ENCODE assay signal across 11 cellular contexts in genomic region chr4:88964450-88964849, GRCh38.
DNase-seq lines count a peak whose midpoint lies in the region; ATAC-seq, FAIRE-seq and TF ChIP-seq lines count a peak whose summit lies in the region.
"Had no signal": no experiment of that assay in that cellular context is flagged by ENCODE, and none has a peak within 500 bp of the region (broad histone marks: within the 10 kb centered on the region; RNA-seq: fewer than 3 reads in every experiment).

No MANE protein-coding gene starts in this region.

- H3K36me3 Mint-ChIP-seq in stimulated activated memory B cell treated with anti-CD40 and anti-IgM and Interleukin-4, amounts not matched to agents 10 μg/mL and 1 μg/mL and 100 μg/mL, for 72 hours = no peaks in the 10 kb centered on the region

- intact Hi-C loops in PC-3 (cut with micrococcal nuclease) = loop anchor here (1.0 to 10.0 kb wide), 3 partner anchors 38 to 260 kb away; no protein-coding TSS in a partner anchor

- H3K4me1 ChIP-seq in PC-3 (ENCODE audit: insufficient read depth, low read length) = peaks cover 49% of the 10 kb centered on the region

- H3K9me3 ChIP-seq in PC-3 (ENCODE audit: low read length) = no peaks in the 10 kb centered on the region

- peaks cover 8% of the 10 kb centered on the region for H3K27me3 Mint-ChIP-seq in stimulated activated memory B cell treated with anti-CD40 and anti-IgM and Interleukin-4, amounts not matched to agents 10 μg/mL and 1 μg/mL and 100 μg/mL, for 72 hours
- H3K27me3 Mint-ChIP-seq: stimulated activated naive CD8-positive, alpha-beta T cell treated with anti-CD3 and anti-CD28 coated beads, Interleukin-15, Interleukin-2, amounts not matched to agents 100 ng/mL and 50 ng/mL, for 24 hours had no signal

- no peak overlapping the region for H3K4me3 ChIP-seq in PC-3 (ENCODE audit: low read length)
- H3K4me3 ChIP-seq: skin epidermis had no signal

- ATAC-seq in GM21619 (IDR thresholded peaks at IDR 0.05; ENCODE audit: unreplicated experiment) = peak; percentile 67
- peak; percentile 68 for ATAC-seq in PC-3
- ATAC-seq in stimulated activated memory B cell treated with anti-CD40 and anti-IgM and Interleukin-4, amounts not matched to agents 10 μg/mL and 1 μg/mL and 100 μg/mL, for 72 hours = no peak

- POLR2A ChIA-PET in PC-3 (lab: Charles Lee; ENCODE audit: unreplicated experiment) = no interaction called here

- no peak overlapping the region for H3K4me3 Mint-ChIP-seq in stimulated activated memory B cell treated with anti-CD40 and anti-IgM and Interleukin-4, amounts not matched to agents 10 μg/mL and 1 μg/mL and 100 μg/mL, for 72 hours
- H3K4me3 Mint-ChIP-seq: stimulated activated naive CD8-positive, alpha-beta T cell treated with anti-CD3 and anti-CD28 coated beads, Interleukin-15, Interleukin-2, amounts not matched to agents 100 ng/mL and 50 ng/mL, for 24 hours had no signal

- H2AFZ ChIP-seq in PC-3 (ENCODE audit: low read length) = no peak overlapping the region

- H3K79me2 ChIP-seq in PC-3 (ENCODE audit: low read length) = no peaks in the 10 kb centered on the region

- CTCF ChIA-PET in PC-3 (lab: Charles Lee) = no interaction called here

- no peaks in the 10 kb centered on the region for H3K9me2 ChIP-seq in PC-3 (replicated peaks; ENCODE audit: low read length)

- peak overlapping the region; percentile 45 for H3K4me2 ChIP-seq in PC-3 (ENCODE audit: low read length)

- H3K27me3 ChIP-seq in PC-3 (ENCODE audit: low read length) = no peaks in the 10 kb centered on the region

- peak overlapping the region; percentile 90 for H3K27ac ChIP-seq in PC-3 (ENCODE audit: low read length)

- H4K20me1 ChIP-seq in PC-3 (ENCODE audit: low read length) = no peaks in the 10 kb centered on the region

- BruUV-seq in PC-3 (replicated peaks; lab: Mats Ljungman, UMichigan) = no TSS peak

- no peak for TF ChIP-seq CTCF in PC-3 (conservative IDR thresholded peaks at IDR 0.05; ENCODE audit: low read depth, low read length)

- peaks cover 6% of the 10 kb centered on the region for H3F3A ChIP-seq in PC-3 (ENCODE audit: low read length, unreplicated experiment)

- peak overlapping the region; percentile 57 for H3K9ac ChIP-seq in PC-3 (ENCODE audit: low read length)

- no peaks in the 10 kb centered on the region for H3K9me3 Mint-ChIP-seq in stimulated activated memory B cell treated with anti-CD40 and anti-IgM and Interleukin-4, amounts not matched to agents 10 μg/mL and 1 μg/mL and 100 μg/mL, for 72 hours
- H3K9me3 Mint-ChIP-seq: stimulated activated naive CD8-positive, alpha-beta T cell treated with anti-CD3 and anti-CD28 coated beads, Interleukin-15, Interleukin-2, amounts not matched to agents 100 ng/mL and 50 ng/mL, for 24 hours had no signal

- DNase-seq in EH (ENCODE audit: low read depth) = peak; percentile 69
- peak; percentile 55 for DNase-seq in PC-3
- no peak for DNase-seq in activated gamma-delta T cell treated with Interleukin-2 at 50 U/mL for 16 hours
- DNase-seq in ecto neural progenitor cell (ENCODE audit: low spot score) = no peak
- DNase-seq in activated CD4-positive, alpha-beta T cell treated with anti-CD3 and anti-CD28 coated beads for 1 hour = no peak
- DNase-seq: NCI-H2171 treated with DMSO at 0.1 percent for 48 hours had no signal

- peak; percentile 96 for FAIRE-seq in islet of Langerhans (lab: Jason Lieb, UNC)

- no peaks in the 10 kb centered on the region for H3K36me3 ChIP-seq in PC-3 (ENCODE audit: low read depth, low read length)

- H3K27ac Mint-ChIP-seq in stimulated activated memory B cell treated with anti-CD40 and anti-IgM and Interleukin-4, amounts not matched to agents 10 μg/mL and 1 μg/mL and 100 μg/mL, for 72 hours = no peak overlapping the region
- H3K27ac Mint-ChIP-seq: stimulated activated naive CD8-positive, alpha-beta T cell treated with anti-CD3 and anti-CD28 coated beads, Interleukin-15, Interleukin-2, amounts not matched to agents 100 ng/mL and 50 ng/mL, for 24 hours had no signal

- H3K4me1 Mint-ChIP-seq in stimulated activated memory B cell treated with anti-CD40 and anti-IgM and Interleukin-4, amounts not matched to agents 10 μg/mL and 1 μg/mL and 100 μg/mL, for 72 hours = no peaks in the 10 kb centered on the region

Comparison
In these comparisons a context has a peak if more than half of its experiments do, and no peak if none do; other contexts are left out.
1. DNase-seq: peak in EH (single experiment) and PC-3 (single experiment); none in activated gamma-delta T cell treated with Interleukin-2 at 50 U/mL for 16 hours (single experiment), ecto neural progenitor cell (single experiment) and activated CD4-positive, alpha-beta T cell treated with anti-CD3 and anti-CD28 coated beads for 1 hour (single experiment).